7 cellular contexts compared by ENCODE assay signal in genomic region chr15:77902855-77903760, GRCh38.
DNase-seq lines count a peak whose midpoint lies in the region; ATAC-seq, FAIRE-seq and TF ChIP-seq lines count a peak whose summit lies in the region.
"Not testable (repeated sequence)": the region's sequence is repeated elsewhere in the genome, so short reads cannot be mapped to it uniquely, and the experiment has no call there.

No MANE protein-coding gene starts in this region.

- H3K9me2 ChIP-seq in SK-N-SH = not testable (repeated sequence)

- H3K4me3 ChIP-seq in SK-N-SH (ENCODE audit: low read depth in 2 of 2, low read length in 1 of 2); endothelial cell of umbilical vein (replicated peaks in 1 of 3; ENCODE audit: insufficient read depth in 1 of 3, low read depth in 1 of 3, low read length in 3 of 3); keratinocyte (ENCODE audit: control insufficient read depth in 2 of 3, extremely low read depth in 1 of 3, insufficient read depth in 2 of 3, low read depth in 1 of 3, low read length in 3 of 3); psoas muscle: not testable (repeated sequence)

- H3K9me3 Mint-ChIP-seq in activated naive CD4-positive, alpha-beta T cell treated with anti-CD3 and anti-CD28 coated beads for 36 hours = not testable (repeated sequence)

- dilution Hi-C loops in endothelial cell of umbilical vein (cut with MboI; ENCODE audit: extremely low pct_ligation_motif_present, low sequenced_read_pairs); keratinocyte (cut with MboI; ENCODE audit: extremely low pct_ligation_motif_present, low sequenced_read_pairs): not testable (repeated sequence)

- H3K9me3 ChIP-seq in SK-N-SH; endothelial cell of umbilical vein (replicated peaks; ENCODE audit: control insufficient read depth, insufficient read depth, low read length); keratinocyte (ENCODE audit: control insufficient read depth, low read depth, low read length); psoas muscle: not testable (repeated sequence)

- not testable (repeated sequence) for H3K9ac ChIP-seq in SK-N-SH; endothelial cell of umbilical vein (replicated peaks; ENCODE audit: extremely low read depth, insufficient read depth, low read length); keratinocyte (ENCODE audit: control insufficient read depth, extremely low read depth, insufficient read depth, low read length)

- H3K36me3 ChIP-seq in SK-N-SH (replicated peaks in 1 of 2; ENCODE audit: control insufficient read depth in 1 of 2, insufficient read depth in 2 of 2, low read length in 1 of 2); endothelial cell of umbilical vein (ENCODE audit: control insufficient read depth in 2 of 2, extremely low read depth in 1 of 2, insufficient read depth in 2 of 2, low read length in 2 of 2); keratinocyte (ENCODE audit: control insufficient read depth in 2 of 2, extremely low read depth in 1 of 2, insufficient read depth in 2 of 2, low read length in 2 of 2); psoas muscle (ENCODE audit: insufficient read depth in 1 of 2, low read depth in 1 of 2): not testable (repeated sequence)

- not testable (repeated sequence) for H2AFZ ChIP-seq in SK-N-SH (ENCODE audit: low read depth); endothelial cell of umbilical vein (ENCODE audit: low read depth, low read length); keratinocyte (ENCODE audit: control insufficient read depth, low read length)

- not testable (repeated sequence) for H3K27ac ChIP-seq in SK-N-SH (ENCODE audit: low read depth in 2 of 2, low read length in 1 of 2); endothelial cell of umbilical vein (ENCODE audit: insufficient read depth, low read depth, low read length); keratinocyte (ENCODE audit: control insufficient read depth, insufficient read depth, low read length); psoas muscle

- H3K4me2 ChIP-seq in SK-N-SH; endothelial cell of umbilical vein (ENCODE audit: insufficient read depth, low read length); keratinocyte (ENCODE audit: control insufficient read depth, extremely low read depth, insufficient read depth, low read depth, low read length): not testable (repeated sequence)

- intact Hi-C loops in activated naive CD4-positive, alpha-beta T cell treated with anti-CD3 and anti-CD28 coated beads for 36 hours (cut with micrococcal nuclease); endothelial cell of umbilical vein (cut with micrococcal nuclease); psoas muscle (cut with DNase I): not testable (repeated sequence)

- not testable (repeated sequence) for H3K4me3 Mint-ChIP-seq in activated naive CD4-positive, alpha-beta T cell treated with anti-CD3 and anti-CD28 coated beads for 36 hours

- not testable (repeated sequence) for BruUV-seq in endothelial cell of umbilical vein (replicated peaks; lab: Mats Ljungman, UMichigan)

- H3K36me3 Mint-ChIP-seq in activated naive CD4-positive, alpha-beta T cell treated with anti-CD3 and anti-CD28 coated beads for 36 hours (ENCODE audit: low read depth) = not testable (repeated sequence)

- CTCF ChIA-PET in SK-N-SH (lab: Yijun Ruan, JAX) (interaction anchor here (0.6 to 2.4 kb wide), 20 partner anchors 10 to 940 kb away, joined by 3 to 14 read pairs (median 3); no protein-coding TSS in a partner anchor), endothelial cell of umbilical vein (lab: Charles Lee) (interaction anchor here (0.5 to 1.7 kb wide), 5 partner anchors 42 to 338 kb away, joined by 3 to 6 read pairs (median 4); no protein-coding TSS in a partner anchor)
- CTCF ChIA-PET in activated naive CD4-positive, alpha-beta T cell treated with anti-CD3 and anti-CD28 coated beads for 36 hours (lab: Charles Lee) = interaction anchor here (0.9 to 3.2 kb wide), 3 partner anchors 7 to 21 kb away, joined by 3 to 14 read pairs (median 4); no protein-coding TSS in a partner anchor

- H4K20me1 ChIP-seq in SK-N-SH (ENCODE audit: insufficient read depth); endothelial cell of umbilical vein (replicated peaks; ENCODE audit: control insufficient read depth, extremely low read depth, insufficient read depth, low read length); keratinocyte (ENCODE audit: control insufficient read depth, extremely low read depth, insufficient read depth, low read length): not testable (repeated sequence)

- POLR2A ChIA-PET in SK-N-SH (lab: Yijun Ruan, JAX); endothelial cell of umbilical vein (lab: Charles Lee): not testable (repeated sequence)

- H3K27ac Mint-ChIP-seq in activated naive CD4-positive, alpha-beta T cell treated with anti-CD3 and anti-CD28 coated beads for 36 hours = not testable (repeated sequence)

- not testable (repeated sequence) for H3K79me2 ChIP-seq in SK-N-SH (ENCODE audit: insufficient read depth); endothelial cell of umbilical vein (ENCODE audit: control insufficient read depth, insufficient read depth, low read length); keratinocyte (ENCODE audit: control insufficient read depth, insufficient read depth, low read length)

- TF ChIP-seq CTCF in SK-N-SH (IDR thresholded peaks at IDR 0.05) = peak; percentile 79
- TF ChIP-seq CTCF in endothelial cell of umbilical vein (IDR thresholded peaks at IDR 0.05; ENCODE audit: extremely low read depth in 1 of 2, insufficient read depth in 1 of 2, low read depth in 1 of 2, low read length in 2 of 2) = peak; percentile 63 to 87
- TF ChIP-seq CTCF in keratinocyte (optimal IDR thresholded peaks at IDR 0.05 in 1 of 3, IDR thresholded peaks at IDR 0.05 in 1 of 3, conservative IDR thresholded peaks at IDR 0.05 in 1 of 3; ENCODE audit: extremely low read depth in 1 of 3, insufficient read depth in 2 of 3, low read length in 3 of 3) = peak; percentile 60 to 88 (median 87)
- TF ChIP-seq CTCF in psoas muscle (IDR thresholded peaks at IDR 0.05) = peak; percentile 37

- DNase-seq in Daoy (ENCODE audit: low read depth) (peak; percentile 21), HuH-7 (ENCODE audit: low spot score) (peak; percentile 80), SK-N-SH (peak; percentile 87)
- peak; percentile 25 for DNase-seq in activated naive CD4-positive, alpha-beta T cell treated with anti-CD3 and anti-CD28 coated beads for 36 hours
- not testable (repeated sequence) for DNase-seq in endothelial cell of umbilical vein (ENCODE audit: low read depth, low spot score); keratinocyte (ENCODE audit: low read depth, low spot score); psoas muscle

- not testable (repeated sequence) for H3K9me1 ChIP-seq in endothelial cell of umbilical vein (replicated peaks; ENCODE audit: control insufficient read depth, extremely low read depth, insufficient read depth, low read length); keratinocyte (ENCODE audit: control insufficient read depth, extremely low read depth, insufficient read depth, low read length)

- not testable (repeated sequence) for H3F3A ChIP-seq in SK-N-SH (replicated peaks; ENCODE audit: insufficient read depth)

- TF ChIP-seq POLR2A in endothelial cell of umbilical vein (IDR thresholded peaks at IDR 0.05; ENCODE audit: low read depth, low read length) = not testable (repeated sequence)

- FAIRE-seq in endothelial cell of umbilical vein (lab: Jason Lieb, UNC); keratinocyte (lab: Jason Lieb, UNC): not testable (repeated sequence)

- TF ChIP-seq EP300 in SK-N-SH (IDR thresholded peaks at IDR 0.05; ENCODE audit: borderline replicate concordance in 1 of 2, low read depth in 1 of 2, low read length in 1 of 2) = not testable (repeated sequence)

- H3K4me1 Mint-ChIP-seq in activated naive CD4-positive, alpha-beta T cell treated with anti-CD3 and anti-CD28 coated beads for 36 hours (ENCODE audit: low read depth) = not testable (repeated sequence)

- H3K27me3 ChIP-seq in SK-N-SH (ENCODE audit: insufficient read depth); endothelial cell of umbilical vein (ENCODE audit: control insufficient read depth in 2 of 2, insufficient read depth in 2 of 2, low read length in 2 of 2); keratinocyte (ENCODE audit: control insufficient read depth, extremely low read depth, insufficient read depth, low read length); psoas muscle (ENCODE audit: insufficient read depth in 3 of 3, low read length in 2 of 3): not testable (repeated sequence)

- not testable (repeated sequence) for H3K4me1 ChIP-seq in SK-N-SH (ENCODE audit: control insufficient read depth in 1 of 2, insufficient read depth in 2 of 2, low read depth in 1 of 2, low read length in 1 of 2); endothelial cell of umbilical vein (ENCODE audit: control insufficient read depth, extremely low read depth, insufficient read depth, low read length); keratinocyte (ENCODE audit: control insufficient read depth, extremely low read depth, insufficient read depth, low read length); psoas muscle

- peak in 2 of 4 donors; percentile 43 to 50 for ATAC-seq in psoas muscle

- 14% methylated on average over 11 of the region's 13 CpGs for WGBS in SK-N-SH (ENCODE audit: low lambda C conversion rate)
- WGBS in psoas muscle, 3 donors = 49 to 58% (median 55%) methylated on average over 13 of the region's 13 CpGs

- not testable (repeated sequence) for H3K27me3 Mint-ChIP-seq in activated naive CD4-positive, alpha-beta T cell treated with anti-CD3 and anti-CD28 coated beads for 36 hours (ENCODE audit: low read depth)

- TF ChIP-seq RAD21 in SK-N-SH (IDR thresholded peaks at IDR 0.05; ENCODE audit: low read length) = peak; percentile 69

TF ChIP-seq in SK-N-SH, 30 proteins besides CTCF, POLR2A, EP300 and RAD21:
- peak; percentile 36; the same call in 1 of the 2 replicates for TF ChIP-seq SMC3 (IDR thresholded peaks at IDR 0.05; ENCODE audit: low read depth, low read length)

Comparison
In these comparisons a context has a peak if more than half of its experiments do, and no peak if none do; other contexts are left out.
1. CTCF ChIP-seq: peak in every context shown above with its lines; median percentile 87 in keratinocyte; 79 in SK-N-SH; 75 in endothelial cell of umbilical vein; 37 in psoas muscle.